Comparison of ENCODE assay signal across 24 cellular contexts in genomic region chr21:39628380-39628779, GRCh38. TPM values are rescaled to one million over a fixed set of nuclear protein-coding genes. Genes with fewer than 3 reads are reported as not detected.
"Had no signal": no experiment of that assay in that cellular context is flagged by ENCODE, and none has a peak within 500 bp of the region (broad histone marks: within the 10 kb centered on the region; RNA-seq: fewer than 3 reads in every experiment).

No MANE protein-coding gene starts in this region.

- H3K4me3 Mint-ChIP-seq: endodermal cell; naive thymus-derived CD4-positive, alpha-beta T cell; nephron progenitor cell had no signal

- H3K4me1 Mint-ChIP-seq: naive thymus-derived CD4-positive, alpha-beta T cell had no signal

- H3K36me3 ChIP-seq: colonic mucosa, neutrophil, stomach, thoracic aorta had no signal

- H3K27ac ChIP-seq: colonic mucosa, hepatocyte, neutrophil, stomach, thoracic aorta had no signal

- H3K9me3 ChIP-seq: colonic mucosa, neutrophil, stomach had no signal

- H3K4me3 ChIP-seq: colonic mucosa, hepatocyte, stomach, thoracic aorta had no signal

- DNase-seq: colonic mucosa; dermis blood vessel endothelial cell; effector CD4-positive, alpha-beta T cell; endodermal cell; erythroblast; foreskin melanocyte; left colon; left ventricle myocardium superior; naive thymus-derived CD4-positive, alpha-beta T cell; nephron progenitor cell; stimulated activated CD4-positive, alpha-beta T cell treated with anti-CD3 and anti-CD28 coated beads, Interleukin-2, amount 100 ng/mL, for 24 hours; stimulated activated naive CD4-positive, alpha-beta T cell; stomach; substantia nigra; trophoblast cell had no signal

- H3K27me3 ChIP-seq: colonic mucosa, hepatocyte had no signal

- H3K4me1 ChIP-seq: colonic mucosa had no signal

- FAIRE-seq: endothelial cell of umbilical vein, urothelium cell line had no signal

- H3K27ac Mint-ChIP-seq: endodermal cell; naive thymus-derived CD4-positive, alpha-beta T cell; nephron progenitor cell had no signal

RNA-seq across cellular contexts. Expression of gene B3GALT5, which starts 15.6 kb away (rescaled TPM):
- total RNA-seq: endothelial cell of umbilical vein; lung microvascular endothelial cell; mononuclear cell; naive thymus-derived CD4-positive, alpha-beta T cell; pulmonary artery endothelial cell; sciatic nerve had no signal
- polyA plus RNA-seq: naive thymus-derived CD4-positive, alpha-beta T cell had no signal
